In genomic region chr1:107570768-107571167, GRCh38 we compare ENCODE assay signal across 17 cellular contexts.
"Had no signal": no experiment of that assay in that cellular context is flagged by ENCODE, and none has a peak within 500 bp of the region (broad histone marks: within the 10 kb centered on the region; RNA-seq: fewer than 3 reads in every experiment).

No MANE protein-coding gene starts in this region.

- H3K4me2 ChIP-seq: smooth muscle cell had no signal

- H3K9me3 ChIP-seq: colonic mucosa, esophagus muscularis mucosa, gastrocnemius medialis, mucosa of descending colon, prostate gland, right atrium auricular region, thoracic aorta, transverse colon, upper lobe of right lung, uterus had no signal

- DNase-seq: colonic mucosa; effector CD8-positive, alpha-beta T cell; endodermal cell; gastrocnemius medialis; head of caudate nucleus; mammary epithelial cell; naive B cell; stimulated activated CD4-positive, alpha-beta T cell treated with anti-CD3 and anti-CD28 coated beads, Interleukin-4, amount 100 ng/mL, for 4 hours; transverse colon; upper lobe of right lung; uterus had no signal

- H3K4me1 ChIP-seq: colonic mucosa, gastrocnemius medialis, right atrium auricular region, upper lobe of right lung, uterus had no signal

- H3K27ac ChIP-seq: colonic mucosa, gastrocnemius medialis, right atrium auricular region, thoracic aorta, transverse colon, upper lobe of right lung had no signal

- H3K27me3 ChIP-seq: colonic mucosa, esophagus muscularis mucosa, gastrocnemius medialis, right atrium auricular region, transverse colon, upper lobe of right lung, uterus had no signal

- H3K36me3 ChIP-seq: esophagus muscularis mucosa, gastrocnemius medialis, prostate gland, right atrium auricular region, thoracic aorta, upper lobe of right lung, uterus had no signal

- H3K4me3 ChIP-seq: colonic mucosa, esophagus muscularis mucosa, gastrocnemius medialis, mucosa of descending colon, prostate gland, right atrium auricular region, smooth muscle cell, thoracic aorta, transverse colon, upper lobe of right lung, uterus had no signal
